Comparison of ENCODE assay signal across 24 cellular contexts in the genomic region with DNA sequence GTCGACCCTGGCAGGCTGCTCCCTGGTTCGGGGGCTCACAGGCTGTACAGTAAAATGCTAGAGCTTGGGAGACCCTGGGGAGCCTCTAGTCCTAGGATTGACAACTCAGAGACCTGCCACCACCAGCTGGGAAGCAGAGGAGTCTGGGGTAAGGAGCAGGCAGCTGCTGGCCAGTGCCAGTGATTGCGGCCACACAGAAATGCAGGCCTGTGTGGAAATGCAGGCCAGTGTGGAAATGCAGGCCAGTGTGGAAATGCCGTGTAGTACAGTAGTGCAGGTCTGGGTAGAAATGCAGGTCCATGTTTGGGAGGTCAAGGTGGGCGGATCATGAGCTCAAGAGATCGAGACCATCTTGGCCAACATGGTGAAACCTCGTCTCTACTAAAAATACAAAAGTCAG. TPM values are rescaled to one million over a fixed set of nuclear protein-coding genes. Genes with fewer than 3 reads are reported as not detected.
"Had no signal": no experiment of that assay in that cellular context is flagged by ENCODE, and none has a peak within 500 bp of the region (broad histone marks: within the 10 kb centered on the region; RNA-seq: fewer than 3 reads in every experiment).

No MANE protein-coding gene starts in this region.

- H3K36me3 ChIP-seq: left lung, lower lobe of right lung, pancreas, prostate gland, sigmoid colon, spleen, thoracic aorta, tibial artery, vagina had no signal

- H3K4me3 ChIP-seq: left lung, lower lobe of right lung, mucosa of descending colon, pancreas, prostate gland, sigmoid colon, spleen, suprapubic skin, thoracic aorta, tibial artery, vagina had no signal

- H3K27me3 ChIP-seq: pancreas, suprapubic skin, vagina had no signal

- H3K27ac ChIP-seq: left lung, lower lobe of right lung, pancreas, prostate gland, sigmoid colon, suprapubic skin, thoracic aorta, tibial artery, vagina had no signal

- ATAC-seq: left colon, mucosa of descending colon, right cardiac atrium had no signal

- H3K4me1 ChIP-seq: pancreas, sigmoid colon had no signal

- DNase-seq: left colon, lower lobe of right lung, mammary epithelial cell, midbrain, nucleus accumbens, sigmoid colon, small intestine, tibial artery had no signal

- H3K9me3 ChIP-seq: left lung, lower lobe of right lung, mucosa of descending colon, pancreas, prostate gland, sigmoid colon, spleen, suprapubic skin, thoracic aorta, tibial artery, vagina had no signal

- FAIRE-seq: islet of Langerhans, kidney, pancreas, small intestine had no signal

RNA-seq across cellular contexts. Expression of a gene that starts 26.8 kb away (rescaled TPM):
- total RNA-seq: mesenteric fat pad; natural killer cell treated with Interleukin-12 subunit alpha and Interleukin-12 subunit beta and Interleukin-15 and Interleukin-18, amount 100 ng/mL, for 72 hours; osteoblast; sigmoid colon; thoracic aorta had no signal
- polyA plus RNA-seq: immature natural killer cell; naive thymus-derived CD4-positive, alpha-beta T cell had no signal
